Comparison of ENCODE assay signal across 25 cellular contexts in the genomic region with DNA sequence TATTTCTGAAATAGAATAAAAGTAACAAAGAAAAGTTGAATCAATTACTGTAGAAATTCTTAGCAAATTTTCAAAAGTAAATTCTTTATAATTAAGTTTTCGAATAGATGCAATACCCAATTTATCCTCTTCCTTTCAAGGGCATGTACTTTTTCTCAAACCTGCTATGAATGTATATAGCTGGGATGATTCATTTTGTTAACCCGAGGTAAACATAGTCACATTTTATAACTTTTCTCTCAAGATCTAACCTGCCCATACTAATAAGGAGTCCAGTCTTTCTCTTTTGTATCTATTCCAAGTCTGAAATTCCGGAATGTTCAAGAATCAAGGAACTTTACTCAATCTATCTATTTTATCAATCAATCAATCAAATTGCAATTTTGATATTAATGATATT.
DNase-seq lines count a peak whose midpoint lies in the region; ATAC-seq, FAIRE-seq and TF ChIP-seq lines count a peak whose summit lies in the region.
"Had no signal": no experiment of that assay in that cellular context is flagged by ENCODE, and none has a peak within 500 bp of the region (broad histone marks: within the 10 kb centered on the region; RNA-seq: fewer than 3 reads in every experiment).

No MANE protein-coding gene starts in this region.

- H3K27me3 Mint-ChIP-seq in mesothelial cell of epicardium (ENCODE audit: low read depth): no peaks in the 10 kb centered on the region
- H3K27me3 Mint-ChIP-seq in naive thymus-derived CD8-positive, alpha-beta T cell: no peaks in the 10 kb centered on the region
- H3K27me3 Mint-ChIP-seq: CD4-positive, alpha-beta memory T cell; CD4-positive, CD25-positive, alpha-beta regulatory T cell; CD8-positive, alpha-beta memory T cell had no signal

- peaks cover 3% of the 10 kb centered on the region for H3K4me1 Mint-ChIP-seq in mesothelial cell of epicardium
- no peaks in the 10 kb centered on the region for H3K4me1 Mint-ChIP-seq in naive thymus-derived CD8-positive, alpha-beta T cell
- H3K4me1 Mint-ChIP-seq: CD14-positive monocyte; CD4-positive, alpha-beta memory T cell; CD4-positive, CD25-positive, alpha-beta regulatory T cell; CD8-positive, alpha-beta memory T cell had no signal

- no peak overlapping the region for H3K4me3 Mint-ChIP-seq in mesothelial cell of epicardium
- no peak overlapping the region for H3K4me3 Mint-ChIP-seq in naive thymus-derived CD8-positive, alpha-beta T cell
- H3K4me3 Mint-ChIP-seq: CD14-positive monocyte; CD4-positive, alpha-beta memory T cell; CD4-positive, CD25-positive, alpha-beta regulatory T cell; CD8-positive, alpha-beta memory T cell had no signal

- POLR2A ChIA-PET in naive thymus-derived CD8-positive, alpha-beta T cell (lab: Charles Lee): no interaction called here

- peak; percentile 26 for FAIRE-seq in frontal cortex (lab: Jason Lieb, UNC)
- FAIRE-seq: A204.1, GM12878, GM12892, GM18507 had no signal

- no peak for ATAC-seq in naive thymus-derived CD8-positive, alpha-beta T cell
- ATAC-seq: GM12878 had no signal

- TF ChIP-seq CTCF in mesothelial cell of epicardium (IDR thresholded peaks at IDR 0.05; ENCODE audit: unreplicated experiment): peak; percentile 18

- no peaks in the 10 kb centered on the region for H3K9me3 Mint-ChIP-seq in mesothelial cell of epicardium
- peaks cover 0 to 25% (median 0%) of the 10 kb centered on the region in 9 donors for H3K9me3 Mint-ChIP-seq in naive thymus-derived CD8-positive, alpha-beta T cell

- H3K27ac Mint-ChIP-seq in mesothelial cell of epicardium: no peak overlapping the region
- H3K27ac Mint-ChIP-seq in naive thymus-derived CD8-positive, alpha-beta T cell: no peak overlapping the region
- H3K27ac Mint-ChIP-seq: CD14-positive monocyte; CD4-positive, alpha-beta memory T cell; CD4-positive, CD25-positive, alpha-beta regulatory T cell; CD8-positive, alpha-beta memory T cell had no signal

- H3K36me3 Mint-ChIP-seq in mesothelial cell of epicardium: no peaks in the 10 kb centered on the region
- peaks cover 0 to 4% (median 0%) of the 10 kb centered on the region in 3 donors for H3K36me3 Mint-ChIP-seq in naive thymus-derived CD8-positive, alpha-beta T cell
- H3K36me3 Mint-ChIP-seq: CD14-positive monocyte; CD4-positive, alpha-beta memory T cell; CD4-positive, CD25-positive, alpha-beta regulatory T cell; CD8-positive, alpha-beta memory T cell had no signal

- DNase-seq in frontal cortex (ENCODE audit: low spot score in 2 of 2): no peak
- no peak for DNase-seq in mesothelial cell of epicardium (ENCODE audit: low spot score in 2 of 2, unreplicated experiment in 2 of 2)
- no peak for DNase-seq in SIG-M5 (lab: John Stamatoyannopoulos, UW)
- no peak for DNase-seq in glomerular visceral epithelial cell (ENCODE audit: extremely low spot score)
- no peak for DNase-seq in naive thymus-derived CD8-positive, alpha-beta T cell
- DNase-seq: 8988T; ACHN; BE2C; C1 segment of cervical spinal cord; CD4-positive, alpha-beta memory T cell; CD4-positive, CD25-positive, alpha-beta regulatory T cell; CD8-positive, alpha-beta memory T cell; COR-L47; DMS 273 treated with DMSO at 0.1 percent for 48 hours; DMS153; DMS53; DMS79; DND-41; EL; GDM1 had no signal
